Comparison of ENCODE assay signal across 20 cellular contexts in the genomic region with DNA sequence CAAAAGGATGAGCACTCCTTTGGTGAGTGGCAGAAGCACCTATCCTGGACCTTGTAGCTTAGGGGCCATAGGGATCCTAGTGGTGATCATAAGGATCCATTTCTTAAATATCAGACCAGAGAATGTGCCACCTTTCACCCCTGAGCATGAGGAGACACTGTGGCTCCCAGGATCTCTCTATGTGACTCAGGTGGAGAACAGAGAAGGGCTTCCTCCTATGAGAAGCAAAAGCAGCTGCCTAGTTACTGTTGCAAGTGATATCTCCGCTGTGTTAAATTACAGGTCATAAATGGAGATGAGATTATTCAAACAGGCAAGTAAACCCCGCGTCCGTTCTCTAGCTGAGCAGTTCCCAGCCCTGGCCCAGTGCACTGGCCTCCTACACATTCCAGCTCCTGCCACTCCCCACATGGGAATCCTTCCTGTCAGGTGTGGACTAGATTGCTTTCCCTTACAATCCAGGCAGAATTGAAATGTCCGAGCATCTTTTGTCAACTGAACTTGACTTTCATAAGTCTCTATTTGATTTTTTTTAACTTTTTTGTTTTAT. TPM values are rescaled to one million over a fixed set of nuclear protein-coding genes. Genes with fewer than 3 reads are reported as not detected.
DNase-seq lines count a peak whose midpoint lies in the region; ATAC-seq, FAIRE-seq and TF ChIP-seq lines count a peak whose summit lies in the region.
"Had no signal": no experiment of that assay in that cellular context is flagged by ENCODE, and none has a peak within 500 bp of the region (broad histone marks: within the 10 kb centered on the region; RNA-seq: fewer than 3 reads in every experiment).

No MANE protein-coding gene starts in this region.

- no peak overlapping the region for H3K4me3 ChIP-seq in breast epithelium
- H3K4me3 ChIP-seq in astrocyte (ENCODE audit: insufficient read depth, low read depth, low read length): no peak overlapping the region
- no peak overlapping the region for H3K4me3 ChIP-seq in left lung
- H3K4me3 ChIP-seq: upper lobe of left lung had no signal

- H3K27me3 ChIP-seq in breast epithelium (no peaks in the 10 kb centered on the region), astrocyte (ENCODE audit: insufficient read depth, low read length) (no peaks in the 10 kb centered on the region), left lung (no peaks in the 10 kb centered on the region)
- H3K27me3 ChIP-seq: upper lobe of left lung had no signal

- H3K27ac Mint-ChIP-seq in MCF 10A (ENCODE audit: low read depth, unreplicated experiment): peak overlapping the region; percentile 85
- H3K27ac Mint-ChIP-seq in astrocyte (ENCODE audit: unreplicated experiment): peak overlapping the region; percentile 48
- H3K27ac Mint-ChIP-seq in type B pancreatic cell: peak overlapping the region; percentile 98
- H3K27ac Mint-ChIP-seq: activated naive CD8-positive, alpha-beta T cell; activated T-cell treated with anti-CD3 and anti-CD28 coated beads, Interleukin-2, amount 50 U/mL, for 24 hours; CD8-positive, alpha-beta memory T cell had no signal

- H3K4me2 ChIP-seq in astrocyte (ENCODE audit: low read length): no peak overlapping the region

- no peaks in the 10 kb centered on the region for H4K20me1 ChIP-seq in astrocyte (ENCODE audit: insufficient read depth, low read length)

- intact Hi-C loops in MCF 10A (cut with micrococcal nuclease) (no loop called here), breast epithelium (cut with DNase I; ENCODE audit: low total_unique reads) (no loop called here), left lung (cut with DNase I) (no loop called here)

- peak; percentile 93 for ATAC-seq in left lung
- no peak for ATAC-seq in HG03432 (IDR thresholded peaks at IDR 0.05; ENCODE audit: unreplicated experiment)
- no peak for ATAC-seq in GM18520 (IDR thresholded peaks at IDR 0.05; ENCODE audit: unreplicated experiment)
- ATAC-seq: SK-N-SH treated with all-trans-retinoic acid at 6 μM for 48 hours had no signal

- DNase-seq in MCF 10A (ENCODE audit: unreplicated experiment) (peak; percentile 54), breast epithelium (ENCODE audit: low spot score in 2 of 2) (no peak), astrocyte (ENCODE audit: low read depth) (no peak), left lung (peak in 1 of 2 donors; percentile 51), type B pancreatic cell (ENCODE audit: extremely low spot score, unreplicated experiment) (no peak), GM13977 (ENCODE audit: low spot score) (no peak)
- DNase-seq: activated CD4-positive, alpha-beta T cell treated with anti-CD3 and anti-CD28 coated beads, Interleukin-2, amount 50 U/mL, for 4 hours; activated T-cell treated with anti-CD3 and anti-CD28 coated beads, Interleukin-2, amount 50 U/mL, for 24 hours; CD8-positive, alpha-beta memory T cell; central memory CD4-positive, alpha-beta T cell; H7; mesenchymal stem cell; stimulated activated CD4-positive, alpha-beta T cell treated with anti-CD3 and anti-CD28 coated beads, Interleukin-4, amount 100 ng/mL, for 24 hours; upper lobe of left lung had no signal

- H3K27me3 Mint-ChIP-seq in MCF 10A (ENCODE audit: insufficient read depth, unreplicated experiment): no peaks in the 10 kb centered on the region
- no peaks in the 10 kb centered on the region for H3K27me3 Mint-ChIP-seq in astrocyte (ENCODE audit: low read depth, unreplicated experiment)
- no peaks in the 10 kb centered on the region for H3K27me3 Mint-ChIP-seq in type B pancreatic cell

- H3K36me3 Mint-ChIP-seq in MCF 10A (ENCODE audit: insufficient read depth, unreplicated experiment) (peaks cover 69% of the 10 kb centered on the region), astrocyte (ENCODE audit: low read depth, unreplicated experiment) (peaks cover 25% of the 10 kb centered on the region), type B pancreatic cell (peaks cover 27% of the 10 kb centered on the region)
- H3K36me3 Mint-ChIP-seq: activated naive CD8-positive, alpha-beta T cell; CD8-positive, alpha-beta memory T cell had no signal

- H3K9me3 ChIP-seq in breast epithelium (no peaks in the 10 kb centered on the region), astrocyte (ENCODE audit: insufficient read depth, low read depth, low read length) (no peaks in the 10 kb centered on the region), left lung (no peaks in the 10 kb centered on the region)
- H3K9me3 ChIP-seq: upper lobe of left lung had no signal

- H3K4me1 ChIP-seq in breast epithelium (no peaks in the 10 kb centered on the region), astrocyte (ENCODE audit: insufficient read depth, low read length) (no peaks in the 10 kb centered on the region), left lung (no peaks in the 10 kb centered on the region)
- H3K4me1 ChIP-seq: upper lobe of left lung had no signal

- H3K27ac ChIP-seq in breast epithelium: no peak overlapping the region
- no peak overlapping the region for H3K27ac ChIP-seq in astrocyte (ENCODE audit: low read depth, low read length)
- H3K27ac ChIP-seq in left lung: no peak overlapping the region
- H3K27ac ChIP-seq: upper lobe of left lung had no signal

- CTCF ChIA-PET in MCF 10A (lab: Yijun Ruan, JAX): interaction anchor here (0.5 to 6.7 kb wide), 9 partner anchors 17 to 170 kb away, joined by 3 to 82 read pairs (median 4); no protein-coding TSS in a partner anchor

- TF ChIP-seq CTCF in MCF 10A (IDR thresholded peaks at IDR 0.05; ENCODE audit: unreplicated experiment) (no peak), breast epithelium (IDR thresholded peaks at IDR 0.05) (no peak), astrocyte (IDR thresholded peaks at IDR 0.05; ENCODE audit: insufficient read depth, low read depth, low read length) (no peak), left lung (IDR thresholded peaks at IDR 0.05) (no peak), type B pancreatic cell (conservative IDR thresholded peaks at IDR 0.05) (no peak), GM13977 (IDR thresholded peaks at IDR 0.05; ENCODE audit: extremely low read depth, insufficient read depth, missing control alignments) (no peak)

- H2AFZ ChIP-seq in astrocyte (ENCODE audit: low read depth, low read length): no peak overlapping the region

- H3K9me3 Mint-ChIP-seq in MCF 10A (ENCODE audit: unreplicated experiment) (no peaks in the 10 kb centered on the region), astrocyte (ENCODE audit: unreplicated experiment) (no peaks in the 10 kb centered on the region), type B pancreatic cell (no peaks in the 10 kb centered on the region)
- H3K9me3 Mint-ChIP-seq: activated T-cell treated with anti-CD3 and anti-CD28 coated beads, Interleukin-2, amount 50 U/mL, for 24 hours; CD8-positive, alpha-beta memory T cell had no signal

- peaks cover 7% of the 10 kb centered on the region for H3K36me3 ChIP-seq in breast epithelium
- peaks cover 29% of the 10 kb centered on the region for H3K36me3 ChIP-seq in astrocyte (ENCODE audit: insufficient read depth, low read length)
- peaks cover 0 to 53% of the 10 kb centered on the region in 2 donors for H3K36me3 ChIP-seq in left lung

- H3K4me3 Mint-ChIP-seq in MCF 10A (ENCODE audit: unreplicated experiment) (no peak overlapping the region), astrocyte (ENCODE audit: unreplicated experiment) (no peak overlapping the region), type B pancreatic cell (peak overlapping the region; percentile 58)
- H3K4me3 Mint-ChIP-seq: activated naive CD8-positive, alpha-beta T cell; activated T-cell treated with anti-CD3 and anti-CD28 coated beads, Interleukin-2, amount 50 U/mL, for 24 hours; CD8-positive, alpha-beta memory T cell had no signal

- BruUV-seq in MCF 10A (replicated peaks; lab: Mats Ljungman, UMichigan): no TSS peak

- FAIRE-seq in astrocyte (lab: Jason Lieb, UNC): no peak
- FAIRE-seq: A204.1, frontal cortex had no signal

- H3K79me2 ChIP-seq in astrocyte (ENCODE audit: insufficient read depth, low read length): no peaks in the 10 kb centered on the region

- TF ChIP-seq POLR2A in breast epithelium (IDR thresholded peaks at IDR 0.05): no peak

- POLR2A ChIA-PET in MCF 10A (lab: Yijun Ruan, JAX): interaction anchor here (0.7 to 2.7 kb wide), 6 partner anchors 9 to 167 kb away, joined by 3 to 10 read pairs (median 5); no protein-coding TSS in a partner anchor

- H3K9ac ChIP-seq in astrocyte (ENCODE audit: low read length): no peak overlapping the region

- in situ Hi-C loops in GM13977 (cut with MboI; ENCODE audit: low pct_unique_long_range_greater_than_20kb, low sequenced_read_pairs, unreplicated experiment): no loop called here

- H3K4me1 Mint-ChIP-seq in MCF 10A (ENCODE audit: insufficient read depth, unreplicated experiment): peaks cover 18% of the 10 kb centered on the region
- H3K4me1 Mint-ChIP-seq in astrocyte (ENCODE audit: low read depth, unreplicated experiment): peaks cover 6% of the 10 kb centered on the region
- H3K4me1 Mint-ChIP-seq in type B pancreatic cell (ENCODE audit: unreplicated experiment): peaks cover 9% of the 10 kb centered on the region
- H3K4me1 Mint-ChIP-seq: CD8-positive, alpha-beta memory T cell had no signal

RNA-seq across cellular contexts. Expression of gene CLEC20A, which starts 26.3 kb away (rescaled TPM):
- total RNA-seq in MCF 10A (2022) (not detected in 2 replicates), breast epithelium (not detected), astrocyte (not detected in 2 replicates), left lung (not detected), type B pancreatic cell (ENCODE audit: low replicate concordance) (not detected in 2 replicates)
- total RNA-seq: CD8-positive, alpha-beta memory T cell; frontal cortex; H7; upper lobe of left lung had no signal

RNA-seq across cellular contexts. Expression of gene TEX35, which starts 42.4 kb away (rescaled TPM):
- total RNA-seq in MCF 10A (2022) (not detected in 2 replicates), breast epithelium (not detected), astrocyte (not detected in 2 replicates), left lung (not detected), type B pancreatic cell (ENCODE audit: low replicate concordance) (not detected in 2 replicates)
- total RNA-seq: CD8-positive, alpha-beta memory T cell; frontal cortex; H7; upper lobe of left lung had no signal

Comparison
In these comparisons a context has a peak if more than half of its experiments do, and no peak if none do; other contexts are left out.
1. H3K27ac Mint-ChIP-seq: peak in every context shown above with its lines; median percentile 98 in type B pancreatic cell; 85 in MCF 10A; 48 in astrocyte.